Comparison of ENCODE assay signal across 2 cellular contexts in the genomic region with DNA sequence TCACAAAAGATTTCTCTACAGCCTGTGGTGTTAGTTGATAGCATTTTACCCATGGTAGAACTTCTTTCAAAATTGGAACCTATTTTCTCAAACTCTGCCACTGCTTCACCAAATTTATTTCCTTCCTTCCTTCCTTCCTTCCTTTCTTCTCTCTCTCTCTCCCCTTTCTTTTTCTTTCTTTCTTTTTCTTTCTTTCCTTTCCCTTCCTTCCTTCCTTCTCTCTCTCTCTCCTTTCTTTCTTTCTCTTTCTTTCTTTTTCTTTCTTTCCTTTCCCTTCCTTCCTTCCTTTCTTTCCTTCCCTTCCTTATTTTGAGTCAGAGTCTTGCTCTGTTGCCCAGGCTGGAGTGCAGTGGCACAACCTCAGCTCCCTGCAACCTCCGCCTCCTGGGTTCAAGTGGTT. TPM values are rescaled to one million over a fixed set of nuclear protein-coding genes. Genes with fewer than 3 reads are reported as not detected.
"Had no signal": no experiment of that assay in that cellular context is flagged by ENCODE, and none has a peak within 500 bp of the region (broad histone marks: within the 10 kb centered on the region; RNA-seq: fewer than 3 reads in every experiment).

No MANE protein-coding gene starts in this region.

RNA-seq across cellular contexts. Expression of a gene that starts 23.6 kb away (rescaled TPM):
- total RNA-seq: lung microvascular endothelial cell had no signal
- polyA plus RNA-seq: keratinocyte had no signal
